Comparison of ENCODE assay signal across 24 cellular contexts in the genomic region with DNA sequence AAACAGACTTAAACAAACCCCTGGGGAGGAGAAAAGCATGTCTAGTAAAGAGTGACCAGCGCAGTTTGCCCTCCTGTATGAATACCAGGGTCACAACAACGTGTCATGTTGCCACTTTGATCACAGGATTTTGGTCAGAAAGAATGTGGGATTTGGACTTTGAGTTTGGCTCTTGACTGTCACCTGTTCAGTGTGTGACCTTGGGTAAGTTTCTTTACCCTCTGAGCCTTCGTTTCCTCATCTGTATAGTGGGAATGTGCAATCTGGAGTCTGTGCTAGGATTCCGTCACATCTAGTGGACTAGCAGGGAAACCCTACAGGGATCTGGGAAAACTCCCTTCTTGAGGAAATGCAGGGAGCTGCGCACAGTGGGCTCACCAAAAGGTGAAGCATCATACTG.
"Had no signal": no experiment of that assay in that cellular context is flagged by ENCODE, and none has a peak within 500 bp of the region (broad histone marks: within the 10 kb centered on the region; RNA-seq: fewer than 3 reads in every experiment).

No MANE protein-coding gene starts in this region.

- H3K27ac Mint-ChIP-seq: memory B cell; naive thymus-derived CD8-positive, alpha-beta T cell; nephron progenitor cell; stimulated activated effector memory CD8-positive, alpha-beta T cell treated with anti-CD3 and anti-CD28 coated beads, Interleukin-12 subunit alpha, Interleukin-12 subunit beta, amount 100 ng/mL, for 72 hours had no signal

- H3K27me3 ChIP-seq: hepatocyte, left lung, pancreas, sigmoid colon, stomach, thyroid gland, vagina had no signal

- H3K79me2 ChIP-seq: hepatocyte had no signal

- H3K4me3 Mint-ChIP-seq: effector memory CD8-positive, alpha-beta T cell; memory B cell; naive thymus-derived CD8-positive, alpha-beta T cell; nephron progenitor cell; stimulated activated effector memory CD8-positive, alpha-beta T cell treated with anti-CD3 and anti-CD28 coated beads, Interleukin-12 subunit alpha, Interleukin-12 subunit beta, amount 100 ng/mL, for 72 hours had no signal

- DNase-seq: cerebellar nuclear complex; cortex of kidney; effector memory CD8-positive, alpha-beta T cell; kidney; left lung; naive thymus-derived CD8-positive, alpha-beta T cell; nephron progenitor cell; pancreas; retina; sigmoid colon; stimulated activated CD4-positive, alpha-beta T cell treated with anti-CD3 and anti-CD28 coated beads, Interleukin-2, amount 100 ng/mL, for 24 hours; stimulated activated CD4-positive, alpha-beta T cell treated with anti-CD3 and anti-CD28 coated beads, Interleukin-4, amount 100 ng/mL, for 24 hours; stimulated activated naive CD4-positive, alpha-beta T cell treated with Interleukin-2 at 50 U/mL for 16 hours; stomach; thyroid gland; trophoblast cell had no signal

- ATAC-seq: effector memory CD8-positive, alpha-beta T cell; left lung; naive thymus-derived CD8-positive, alpha-beta T cell; stimulated activated effector memory CD8-positive, alpha-beta T cell treated with anti-CD3 and anti-CD28 coated beads, Interleukin-12 subunit alpha, Interleukin-12 subunit beta, amount 100 ng/mL, for 72 hours had no signal

- H3K4me2 ChIP-seq: hepatocyte had no signal

- H3K36me3 ChIP-seq: left lung, neutrophil, pancreas, sigmoid colon, stomach, thyroid gland, vagina had no signal

- H3K27ac ChIP-seq: hepatocyte, left lung, neutrophil, pancreas, sigmoid colon, stomach, thyroid gland, vagina had no signal

- H3K4me1 Mint-ChIP-seq: memory B cell; naive thymus-derived CD8-positive, alpha-beta T cell had no signal

- H2AFZ ChIP-seq: hepatocyte had no signal

- H3K9me3 ChIP-seq: left lung, neutrophil, pancreas, sigmoid colon, stomach, thyroid gland, vagina had no signal

- H3K36me3 Mint-ChIP-seq: stimulated activated effector memory CD8-positive, alpha-beta T cell treated with anti-CD3 and anti-CD28 coated beads, Interleukin-12 subunit alpha, Interleukin-12 subunit beta, amount 100 ng/mL, for 72 hours had no signal

- H3K4me3 ChIP-seq: hepatocyte, left lung, lung, pancreas, sigmoid colon, stomach, thyroid gland, vagina had no signal

- H3K9me3 Mint-ChIP-seq: effector memory CD8-positive, alpha-beta T cell; memory B cell; naive thymus-derived CD8-positive, alpha-beta T cell; nephron progenitor cell; stimulated activated effector memory CD8-positive, alpha-beta T cell treated with anti-CD3 and anti-CD28 coated beads, Interleukin-12 subunit alpha, Interleukin-12 subunit beta, amount 100 ng/mL, for 72 hours had no signal

- FAIRE-seq: endometrium, frontal cortex, kidney, pancreas had no signal
